Comparison of ENCODE assay signal across 13 cellular contexts in the genomic region with DNA sequence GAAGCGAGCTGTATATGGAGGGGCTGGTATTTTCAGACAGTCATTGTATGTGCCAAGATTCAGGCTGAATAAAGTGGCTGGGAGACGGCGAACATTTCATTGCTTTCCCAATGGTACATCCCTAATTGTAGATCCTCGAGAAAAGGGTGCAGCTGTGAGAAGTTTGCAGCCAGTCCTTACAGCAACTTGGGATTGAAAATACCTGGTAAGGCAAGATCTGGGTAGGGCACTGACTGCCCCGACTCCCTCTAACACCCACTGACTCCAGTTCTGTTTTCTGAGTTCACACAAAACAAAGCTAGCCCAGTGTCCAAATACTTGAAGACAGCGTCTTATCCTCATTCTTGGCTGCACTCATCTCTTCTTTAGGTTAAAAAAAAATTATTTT.
DNase-seq lines count a peak whose midpoint lies in the region; ATAC-seq, FAIRE-seq and TF ChIP-seq lines count a peak whose summit lies in the region.
"Had no signal": no experiment of that assay in that cellular context is flagged by ENCODE, and none has a peak within 500 bp of the region (broad histone marks: within the 10 kb centered on the region; RNA-seq: fewer than 3 reads in every experiment).

No MANE protein-coding gene starts in this region.

- H3K4me1 Mint-ChIP-seq in natural killer cell treated with Interleukin-12 subunit alpha and Interleukin-12 subunit beta and Interleukin-15 and Interleukin-18, amount 100 ng/mL, for 72 hours (ENCODE audit: low read depth in 2 of 2), result peaks cover 0 to 1% of the 10 kb centered on the region in 2 donors

- H3K4ac ChIP-seq in IMR-90 (ENCODE audit: low read depth, low read length), result no peak overlapping the region

- peak overlapping the region; percentile 91 for H3K4me2 ChIP-seq in IMR-90 (ENCODE audit: low read depth, low read length)
- H3K4me2 ChIP-seq in mammary epithelial cell (ENCODE audit: insufficient read depth, low read depth, low read length), result peak overlapping the region; percentile 79
- peak overlapping the region; percentile 86 for H3K4me2 ChIP-seq in HepG2 (ENCODE audit: low read depth, low read length)

- BruUV-seq in IMR-90 (replicated peaks; lab: Mats Ljungman, UMichigan), result no TSS peak
- no TSS peak for BruUV-seq in mammary epithelial cell (replicated peaks; lab: Mats Ljungman, UMichigan)
- BruUV-seq in HepG2 (replicated peaks; lab: Mats Ljungman, UMichigan), result no TSS peak

- POLR2A ChIA-PET in IMR-90 (lab: Charles Lee; ENCODE audit: unreplicated experiment) (no interaction called here), HepG2 (lab: Yijun Ruan, JAX) (no interaction called here)

- CTCF ChIA-PET in IMR-90 (lab: Yijun Ruan, JAX), result no interaction called here
- CTCF ChIA-PET in mammary epithelial cell (lab: Charles Lee; ENCODE audit: low non-redundant PET), result no interaction called here
- CTCF ChIA-PET in HepG2 (lab: Yijun Ruan, JAX; ENCODE audit: low intra/inter-chr PET ratio, low total read pairs), result no interaction called here

- H3K9me3 Mint-ChIP-seq in natural killer cell treated with Interleukin-12 subunit alpha and Interleukin-12 subunit beta and Interleukin-15 and Interleukin-18, amount 100 ng/mL, for 72 hours, result no peaks in the 10 kb centered on the region
- H3K9me3 Mint-ChIP-seq: activated naive CD4-positive, alpha-beta T cell treated with anti-CD3 and anti-CD28 coated beads, Interleukin-2, amount 50 U/mL, for 72 hours; stimulated activated naive CD8-positive, alpha-beta T cell treated with anti-CD3 and anti-CD28 coated beads, Interleukin-15, Interleukin-2, amounts not matched to agents 100 ng/mL and 50 ng/mL, for 24 hours had no signal

- no peak for FAIRE-seq in HepG2 (lab: Jason Lieb, UNC)
- FAIRE-seq in small intestine (lab: Jason Lieb, UNC), result no peak

- H3K36me3 ChIP-seq in IMR-90 (ENCODE audit: control insufficient read depth, insufficient read depth, low read length) (no peaks in the 10 kb centered on the region), mammary epithelial cell (ENCODE audit: insufficient read depth, low read length) (no peaks in the 10 kb centered on the region), HepG2 (replicated peaks in 1 of 2; ENCODE audit: control insufficient read depth in 1 of 2, insufficient read depth in 2 of 2, low read length in 2 of 2) (no peaks in the 10 kb centered on the region), small intestine (ENCODE audit: control insufficient read depth in 2 of 2, insufficient read depth in 2 of 2, low read length in 2 of 2) (no peaks in the 10 kb centered on the region)

- H3K36me3 Mint-ChIP-seq in natural killer cell treated with Interleukin-12 subunit alpha and Interleukin-12 subunit beta and Interleukin-15 and Interleukin-18, amount 100 ng/mL, for 72 hours, result no peaks in the 10 kb centered on the region
- H3K36me3 Mint-ChIP-seq: activated naive CD4-positive, alpha-beta T cell treated with anti-CD3 and anti-CD28 coated beads, Interleukin-2, amount 50 U/mL, for 72 hours had no signal

- H3K18ac ChIP-seq in IMR-90 (ENCODE audit: low read depth, low read length), result no peak overlapping the region

- H2BK20ac ChIP-seq in IMR-90 (ENCODE audit: low read depth, low read length), result no peak overlapping the region

- H3K9me3 ChIP-seq in IMR-90 (ENCODE audit: control insufficient read depth, insufficient read depth, low read length) (no peaks in the 10 kb centered on the region), mammary epithelial cell (replicated peaks; ENCODE audit: insufficient read depth, low read length) (no peaks in the 10 kb centered on the region), HepG2 (ENCODE audit: low read length) (no peaks in the 10 kb centered on the region), small intestine (ENCODE audit: control insufficient read depth, low read depth) (no peaks in the 10 kb centered on the region)

- WGBS in IMR-90 (ENCODE audit: extremely low coverage in 2 of 2, insufficient read length in 1 of 2), 2 experiments, result 33% methylated on average over 1 of the region's 6 CpGs; no CpG with 5 or more reads in 1 of the 2 experiments
- WGBS in mammary epithelial cell (ENCODE audit: low coverage, missing lambda C conversion rate), result 2% methylated on average over 6 of the region's 6 CpGs
- WGBS in HepG2 (ENCODE audit: low lambda C conversion rate), result 1% methylated on average over 6 of the region's 6 CpGs
- WGBS in small intestine, 3 donors, result 14 to 40% (median 23%) methylated on average over 6 of the region's 6 CpGs

- H2BK5ac ChIP-seq in IMR-90 (ENCODE audit: low read depth, low read length, poor library complexity, severe bottlenecking), result no peak overlapping the region

- TF ChIP-seq EP300 in HepG2 (IDR thresholded peaks at IDR 0.05; ENCODE audit: low read depth in 2 of 2, low read length in 2 of 2) (no peak), HepG2 (CRISPR knock-in tag; IDR thresholded peaks at IDR 0.05; ENCODE audit: borderline replicate concordance) (no peak)

- no peaks in the 10 kb centered on the region for H4K20me1 ChIP-seq in IMR-90 (ENCODE audit: insufficient read depth, low read length)
- H4K20me1 ChIP-seq in mammary epithelial cell (ENCODE audit: insufficient read depth, low read length), result no peaks in the 10 kb centered on the region
- no peaks in the 10 kb centered on the region for H4K20me1 ChIP-seq in HepG2 (ENCODE audit: insufficient read depth, low read length)

- DNase-seq in IMR-90 (no peak), mammary epithelial cell (no peak), HepG2 (ENCODE audit: low spot score) (no peak), small intestine (peak; percentile 18), DMS79 treated with DMSO at 0.1 percent for 48 hours (lab: John Stamatoyannopoulos, UW) (no peak)
- DNase-seq in effector CD8-positive, alpha-beta T cell (lab: John Stamatoyannopoulos, UW), result no peak
- no peak for DNase-seq in natural killer cell treated with Interleukin-12 subunit alpha and Interleukin-12 subunit beta and Interleukin-15 and Interleukin-18, amount 100 ng/mL, for 72 hours (ENCODE audit: low spot score)
- DNase-seq: left cardiac atrium, MV-4-11, posterior cingulate gyrus had no signal

- no peak overlapping the region for H2BK15ac ChIP-seq in IMR-90 (ENCODE audit: low read depth, low read length)

- no peak overlapping the region for H3K27ac Mint-ChIP-seq in natural killer cell treated with Interleukin-12 subunit alpha and Interleukin-12 subunit beta and Interleukin-15 and Interleukin-18, amount 100 ng/mL, for 72 hours
- H3K27ac Mint-ChIP-seq: activated naive CD4-positive, alpha-beta T cell treated with anti-CD3 and anti-CD28 coated beads, Interleukin-2, amount 50 U/mL, for 72 hours; stimulated activated naive CD8-positive, alpha-beta T cell treated with anti-CD3 and anti-CD28 coated beads, Interleukin-15, Interleukin-2, amounts not matched to agents 100 ng/mL and 50 ng/mL, for 24 hours had no signal

- peaks cover 4% of the 10 kb centered on the region; the same call in 1 of the 2 replicates for H3K27me3 ChIP-seq in IMR-90 (ENCODE audit: control insufficient read depth, insufficient read depth, low read length)
- no peaks in the 10 kb centered on the region for H3K27me3 ChIP-seq in mammary epithelial cell (ENCODE audit: insufficient read depth, low read length)
- H3K27me3 ChIP-seq in HepG2 (ENCODE audit: control insufficient read depth in 1 of 2, insufficient read depth in 2 of 2, low read length in 2 of 2), result peaks cover 0 to 19% of the 10 kb centered on the region in 2 experiments; a peak in 1 of 5 replicates
- H3K27me3 ChIP-seq in small intestine (ENCODE audit: control insufficient read depth in 2 of 2, insufficient read depth in 2 of 2, low read length in 2 of 2), result no peaks in the 10 kb centered on the region

- no peak overlapping the region for H3K56ac ChIP-seq in IMR-90 (ENCODE audit: extremely low read depth, insufficient read depth, low read length)

- H3K27me3 Mint-ChIP-seq in natural killer cell treated with Interleukin-12 subunit alpha and Interleukin-12 subunit beta and Interleukin-15 and Interleukin-18, amount 100 ng/mL, for 72 hours, result peaks cover 0 to 6% of the 10 kb centered on the region in 2 donors
- H3K27me3 Mint-ChIP-seq: stimulated activated naive CD8-positive, alpha-beta T cell treated with anti-CD3 and anti-CD28 coated beads, Interleukin-15, Interleukin-2, amounts not matched to agents 100 ng/mL and 50 ng/mL, for 24 hours had no signal

- H2BK120ac ChIP-seq in IMR-90 (ENCODE audit: low read depth, low read length), result no peak overlapping the region

- H3K27ac ChIP-seq in IMR-90 (ENCODE audit: insufficient read depth, low read length), result no peak overlapping the region
- H3K27ac ChIP-seq in mammary epithelial cell (ENCODE audit: insufficient read depth, low read depth, low read length), result no peak overlapping the region
- H3K27ac ChIP-seq in HepG2 (ENCODE audit: extremely low read length, insufficient read depth, low read length), result no peak overlapping the region
- peak overlapping the region in 1 of 2 donors; percentile 77 for H3K27ac ChIP-seq in small intestine (ENCODE audit: low read depth in 1 of 2, low read length in 1 of 2)

- H4K5ac ChIP-seq in IMR-90 (ENCODE audit: low read depth, low read length), result no peak overlapping the region

- dilution Hi-C loops in IMR-90 (cut with HindIII; ENCODE audit: low sequenced_read_pairs, unreplicated experiment) (no loop called here), mammary epithelial cell (cut with HindIII; ENCODE audit: low sequenced_read_pairs) (no loop called here)

- no peak overlapping the region for H3K9ac ChIP-seq in IMR-90 (ENCODE audit: low read depth, low read length)
- H3K9ac ChIP-seq in mammary epithelial cell (ENCODE audit: insufficient read depth, low read length), result no peak overlapping the region
- H3K9ac ChIP-seq in HepG2 (ENCODE audit: insufficient read depth, low read depth, low read length), result no peak overlapping the region

- TF ChIP-seq CTCF in IMR-90 (conservative IDR thresholded peaks at IDR 0.05; ENCODE audit: low read depth, low read length), result no peak
- no peak for TF ChIP-seq CTCF in mammary epithelial cell (conservative IDR thresholded peaks at IDR 0.05 in 1 of 2, IDR thresholded peaks at IDR 0.05 in 1 of 2; ENCODE audit: extremely low read depth in 1 of 2, insufficient read depth in 1 of 2, low read depth in 1 of 2, low read length in 2 of 2)
- no peak for TF ChIP-seq CTCF in HepG2 (CRISPR knock-in tag; IDR thresholded peaks at IDR 0.05)

- no peak for TF ChIP-seq RAD21 in IMR-90 (IDR thresholded peaks at IDR 0.05; ENCODE audit: low read length)
- no peak for TF ChIP-seq RAD21 in HepG2 (CRISPR knock-in tag; IDR thresholded peaks at IDR 0.05)

- H2AK5ac ChIP-seq in IMR-90 (ENCODE audit: low read depth, low read length), result no peak overlapping the region

- H3K23ac ChIP-seq in IMR-90 (ENCODE audit: low read depth, low read length), result no peak overlapping the region

- no peak overlapping the region for H2AK9ac ChIP-seq in IMR-90 (replicated peaks; ENCODE audit: low read depth, low read length, poor library complexity)

- no peaks in the 10 kb centered on the region for H3K9me1 ChIP-seq in IMR-90 (ENCODE audit: insufficient read depth, low read length)

- ATAC-seq in IMR-90 (ENCODE audit: low read depth) (no peak; the same call in 1 of the 2 replicates), HepG2 (peak; percentile 26; the same call in 2 of the 3 replicates), GM21786 (IDR thresholded peaks at IDR 0.05; ENCODE audit: unreplicated experiment) (no peak)
- ATAC-seq in natural killer cell treated with Interleukin-12 subunit alpha and Interleukin-12 subunit beta and Interleukin-15 and Interleukin-18, amount 100 ng/mL, for 72 hours, result no peak
- ATAC-seq: activated naive CD4-positive, alpha-beta T cell treated with anti-CD3 and anti-CD28 coated beads, Interleukin-2, amount 50 U/mL, for 72 hours had no signal

- H3K4me3 ChIP-seq in IMR-90 (ENCODE audit: insufficient read depth, low read depth, low read length), result peak overlapping the region; percentile 51; the same call in 1 of the 2 replicates
- H3K4me3 ChIP-seq in mammary epithelial cell (replicated peaks in 1 of 3; ENCODE audit: insufficient read depth in 1 of 3, low read depth in 2 of 3, low read length in 3 of 3), result peak overlapping the region; percentile 28 to 62 (median 44)
- peak overlapping the region; percentile 32 to 45 (median 42); a peak in 4 of 6 replicates for H3K4me3 ChIP-seq in HepG2 (replicated peaks in 1 of 3; ENCODE audit: insufficient read depth in 1 of 3, low read depth in 2 of 3, low read length in 3 of 3)
- H3K4me3 ChIP-seq in small intestine (ENCODE audit: low read depth in 1 of 2, low read length in 2 of 2), result peak overlapping the region in 1 of 2 donors; percentile 18

- intact Hi-C loops in IMR-90 (cut with micrococcal nuclease), result no loop called here
- intact Hi-C loops in mammary epithelial cell (cut with micrococcal nuclease), result no loop called here
- intact Hi-C loops in HepG2 (cut with micrococcal nuclease; ENCODE audit: unreplicated experiment), result no loop called here

- TF ChIP-seq POLR2A in IMR-90 (IDR thresholded peaks at IDR 0.05; ENCODE audit: low read depth, low read length) (no peak), HepG2 (IDR thresholded peaks at IDR 0.05; ENCODE audit: insufficient read depth in 1 of 2, low read depth in 2 of 2, low read length in 2 of 2) (no peak)

- H2AFZ ChIP-seq in IMR-90 (replicated peaks; ENCODE audit: low read length, poor library complexity) (no peak overlapping the region), mammary epithelial cell (ENCODE audit: low read depth, low read length) (peak overlapping the region; percentile 95), HepG2 (ENCODE audit: low read length) (no peak overlapping the region)

- H4K8ac ChIP-seq in IMR-90 (ENCODE audit: low read depth in 2 of 2, low read length in 2 of 2), result no peak overlapping the region

- H3K79me2 ChIP-seq in mammary epithelial cell (ENCODE audit: insufficient read depth, low read length), result no peaks in the 10 kb centered on the region
- H3K79me2 ChIP-seq in HepG2 (ENCODE audit: insufficient read depth, low read length), result no peaks in the 10 kb centered on the region

- no peak overlapping the region for H4K91ac ChIP-seq in IMR-90 (ENCODE audit: insufficient read depth, low read depth, low read length)

- no peak overlapping the region for H3K4me3 Mint-ChIP-seq in natural killer cell treated with Interleukin-12 subunit alpha and Interleukin-12 subunit beta and Interleukin-15 and Interleukin-18, amount 100 ng/mL, for 72 hours
- H3K4me3 Mint-ChIP-seq: stimulated activated naive CD8-positive, alpha-beta T cell treated with anti-CD3 and anti-CD28 coated beads, Interleukin-15, Interleukin-2, amounts not matched to agents 100 ng/mL and 50 ng/mL, for 24 hours had no signal

- H3K4me1 ChIP-seq in IMR-90 (ENCODE audit: control insufficient read depth, insufficient read depth, low read length) (no peaks in the 10 kb centered on the region), mammary epithelial cell (ENCODE audit: insufficient read depth, low read length) (no peaks in the 10 kb centered on the region), HepG2 (ENCODE audit: insufficient read depth, low read length) (peaks cover 21% of the 10 kb centered on the region), small intestine (ENCODE audit: control insufficient read depth in 2 of 2, insufficient read depth in 1 of 2, low read depth in 1 of 2, low read length in 1 of 2) (peaks cover 5 to 10% of the 10 kb centered on the region in 2 donors)

- no peak overlapping the region for H3K14ac ChIP-seq in IMR-90 (replicated peaks; ENCODE audit: low read depth, low read length)

- in situ Hi-C loops in IMR-90 (cut with MboI; ENCODE audit: low sequenced_read_pairs), result no loop called here
- in situ Hi-C loops in mammary epithelial cell (cut with MboI; ENCODE audit: low sequenced_read_pairs in 2 of 2), result no loop called here
- in situ Hi-C loops in HepG2 (cut with HindIII; ENCODE audit: extremely low pct_ligation_motif_present, low pct_unique_long_range_greater_than_20kb), result no loop called here

- H3K79me1 ChIP-seq in IMR-90 (ENCODE audit: low read depth in 1 of 2, low read length in 2 of 2), result no peaks in the 10 kb centered on the region
